ENCODE assay signal across 1 cellular context in the genomic region with DNA sequence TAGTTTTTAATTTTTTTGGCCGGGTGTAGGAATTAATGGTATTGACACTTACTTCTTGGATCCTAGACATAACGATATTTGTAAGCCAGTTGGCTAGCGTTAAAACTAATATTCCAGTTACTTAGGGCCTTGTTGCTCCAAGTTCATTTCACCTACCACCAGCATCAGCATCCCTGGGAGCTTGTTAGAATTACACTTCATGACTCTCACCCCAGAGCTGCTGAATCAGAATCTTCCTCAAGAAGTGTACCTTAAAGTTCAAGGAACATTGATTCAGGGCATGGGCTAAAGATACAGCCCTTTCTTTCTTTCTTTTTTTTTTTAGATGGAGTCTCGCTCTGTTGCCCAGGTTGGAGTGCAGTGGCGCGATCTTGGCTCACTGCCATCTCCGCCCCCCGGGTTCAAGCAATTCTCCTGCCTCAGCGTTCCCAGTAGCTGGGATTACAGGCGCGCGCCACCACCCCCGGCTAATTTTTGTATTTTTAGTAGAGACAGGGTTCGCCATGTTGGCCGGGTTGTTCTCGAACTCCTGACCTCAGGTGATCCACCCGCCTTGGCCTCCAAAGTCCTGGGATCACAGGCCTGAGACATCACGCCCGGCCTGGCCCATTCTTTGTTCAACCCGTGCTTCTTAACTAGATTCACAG.
TF ChIP-seq lines count a peak whose summit lies in the region.

No MANE protein-coding gene starts in this region.

TF ChIP-seq in H1, 55 proteins besides CTCF, POLR2A, EP300 and RAD21:
- TF ChIP-seq RNF2 (IDR thresholded peaks at IDR 0.05; ENCODE audit: borderline replicate concordance, low read depth, low read length, missing control alignments, poor library complexity, severe bottlenecking) (no peak), SIN3A (conservative IDR thresholded peaks at IDR 0.05 in 1 of 2, IDR thresholded peaks at IDR 0.05 in 1 of 2; ENCODE audit: low read depth in 1 of 2, low read length in 2 of 2) (no peak), SP4 (IDR thresholded peaks at IDR 0.05; ENCODE audit: low read length) (no peak), CTBP2 (IDR thresholded peaks at IDR 0.05; ENCODE audit: borderline replicate concordance, insufficient read depth, insufficient read length, low read length) (no peak), JUN (IDR thresholded peaks at IDR 0.05; ENCODE audit: low read depth, low read length) (no peak), ASH2L (IDR thresholded peaks at IDR 0.05; ENCODE audit: low read length) (no peak), SP2 (IDR thresholded peaks at IDR 0.05; ENCODE audit: low read length) (no peak)
- TF ChIP-seq, protein P1, sequence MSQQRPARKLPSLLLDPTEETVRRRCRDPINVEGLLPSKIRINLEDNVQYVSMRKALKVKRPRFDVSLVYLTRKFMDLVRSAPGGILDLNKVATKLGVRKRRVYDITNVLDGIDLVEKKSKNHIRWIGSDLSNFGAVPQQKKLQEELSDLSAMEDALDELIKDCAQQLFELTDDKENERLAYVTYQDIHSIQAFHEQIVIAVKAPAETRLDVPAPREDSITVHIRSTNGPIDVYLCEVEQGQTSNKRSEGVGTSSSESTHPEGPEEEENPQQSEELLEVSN (IDR thresholded peaks at IDR 0.05), result no peak
